23 cellular contexts compared by ENCODE assay signal in the genomic region with DNA sequence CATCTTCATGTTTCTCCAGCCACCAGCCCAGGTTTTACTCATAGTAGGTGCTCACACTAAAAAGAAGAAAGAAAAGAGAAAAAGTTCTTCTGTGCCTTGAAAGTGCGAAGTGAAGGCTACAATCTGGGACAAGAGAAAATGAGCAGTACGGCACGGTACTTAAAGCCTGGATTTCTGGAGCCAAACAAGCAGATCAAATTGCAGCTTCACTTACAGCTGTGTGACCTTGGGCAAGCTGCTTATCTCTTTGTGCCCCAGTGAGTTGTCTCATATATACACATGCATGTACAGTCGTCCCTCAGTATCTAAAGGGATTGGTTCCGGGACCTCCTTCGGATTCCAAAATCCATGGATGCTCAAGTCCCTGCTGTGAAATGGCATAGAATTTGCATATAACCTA. TPM values are rescaled to one million over a fixed set of nuclear protein-coding genes. Genes with fewer than 3 reads are reported as not detected.
DNase-seq lines count a peak whose midpoint lies in the region; ATAC-seq and TF ChIP-seq lines count a peak whose summit lies in the region.
"Had no signal": no experiment of that assay in that cellular context is flagged by ENCODE, and none has a peak within 500 bp of the region (broad histone marks: within the 10 kb centered on the region; RNA-seq: fewer than 3 reads in every experiment).

No MANE protein-coding gene starts in this region.

- peaks cover 0 to 6% of the 10 kb centered on the region in 2 donors for H3K4me1 ChIP-seq in right atrium auricular region

- H3K4me1 Mint-ChIP-seq in activated naive CD8-positive, alpha-beta T cell treated with anti-CD3 and anti-CD28 coated beads for 36 hours, result no peaks in the 10 kb centered on the region

- no peak overlapping the region for H3K4me3 Mint-ChIP-seq in activated naive CD8-positive, alpha-beta T cell treated with anti-CD3 and anti-CD28 coated beads for 36 hours
- H3K4me3 Mint-ChIP-seq: CD4-positive, alpha-beta memory T cell; GM23338; H9; HFFc6 had no signal

- DNase-seq in NCI-H748 (lab: John Stamatoyannopoulos, UW; ENCODE audit: unreplicated experiment) (peak; percentile 22), NCI-H748 treated with DMSO at 0.1 percent for 48 hours (lab: John Stamatoyannopoulos, UW) (no peak), right atrium auricular region (ENCODE audit: low spot score) (peak; percentile 21), Right ventricle myocardium inferior (ENCODE audit: missing footprints) (no peak), islet precursor cell (peak; percentile 37)
- no peak for DNase-seq in activated naive CD8-positive, alpha-beta T cell treated with anti-CD3 and anti-CD28 coated beads for 36 hours
- DNase-seq: C1 segment of cervical spinal cord; Calu3; CD4-positive, alpha-beta memory T cell; COR-L47; DMS53; DMS79 treated with DMSO at 0.1 percent for 48 hours; GF-D8; H9; HFFc6 had no signal

- ATAC-seq in Right ventricle myocardium inferior (no peak), HG02840 (IDR thresholded peaks at IDR 0.05; ENCODE audit: low FRiP score, unreplicated experiment) (no peak)
- ATAC-seq: GM23338, HCT116 had no signal

- no peak overlapping the region for H3K4me3 ChIP-seq in right atrium auricular region
- H3K4me3 ChIP-seq: GM23338 had no signal

- no peaks in the 10 kb centered on the region for H3K9me3 ChIP-seq in right atrium auricular region

- TF ChIP-seq CTCF in right atrium auricular region (IDR thresholded peaks at IDR 0.05), result no peak

- H3K36me3 Mint-ChIP-seq in activated naive CD8-positive, alpha-beta T cell treated with anti-CD3 and anti-CD28 coated beads for 36 hours, result no peaks in the 10 kb centered on the region
- H3K36me3 Mint-ChIP-seq: CD4-positive, alpha-beta memory T cell had no signal

- peaks cover 54% of the 10 kb centered on the region for H3K27me3 Mint-ChIP-seq in activated naive CD8-positive, alpha-beta T cell treated with anti-CD3 and anti-CD28 coated beads for 36 hours

- H3K27me3 ChIP-seq in right atrium auricular region, result no peaks in the 10 kb centered on the region

- intact Hi-C loops in Right ventricle myocardium inferior (cut with DNase I), result no loop called here

- no peak overlapping the region for H3K27ac Mint-ChIP-seq in activated naive CD8-positive, alpha-beta T cell treated with anti-CD3 and anti-CD28 coated beads for 36 hours
- H3K27ac Mint-ChIP-seq: CD4-positive, alpha-beta memory T cell; GM23338; H9; HFFc6 had no signal

- H3K9me3 Mint-ChIP-seq in activated naive CD8-positive, alpha-beta T cell treated with anti-CD3 and anti-CD28 coated beads for 36 hours, result no peaks in the 10 kb centered on the region
- H3K9me3 Mint-ChIP-seq: CD4-positive, alpha-beta memory T cell; HFFc6 had no signal

- H3K36me3 ChIP-seq in right atrium auricular region, result no peaks in the 10 kb centered on the region

- H3K27ac ChIP-seq in right atrium auricular region, result no peak overlapping the region

RNA-seq across cellular contexts. Expression of gene GSX1, which starts 41.8 kb away (rescaled TPM):
- total RNA-seq in right atrium auricular region, result not detected
- total RNA-seq in Right ventricle myocardium inferior, result not detected
- total RNA-seq in activated naive CD8-positive, alpha-beta T cell treated with anti-CD3 and anti-CD28 coated beads for 36 hours, result not detected
- total RNA-seq: A172; A673; Calu3; CD4-positive, alpha-beta memory T cell; Daoy; G401; GM23338; H4; H9; HFFc6 had no signal

Comparison
In these comparisons a context has a peak if more than half of its experiments do, and no peak if none do; other contexts are left out.
1. DNase-seq: peak in NCI-H748 (single experiment), right atrium auricular region (single experiment) and islet precursor cell (single experiment); none in NCI-H748 treated with DMSO at 0.1 percent for 48 hours (single experiment), Right ventricle myocardium inferior (single experiment) and activated naive CD8-positive, alpha-beta T cell treated with anti-CD3 and anti-CD28 coated beads for 36 hours (single experiment).